ENCODE assay signal across 25 cellular contexts in genomic region chr3:178785961-178786360, GRCh38.
DNase-seq lines count a peak whose midpoint lies in the region; ATAC-seq, FAIRE-seq and TF ChIP-seq lines count a peak whose summit lies in the region.
"Had no signal": no experiment of that assay in that cellular context is flagged by ENCODE, and none has a peak within 500 bp of the region (broad histone marks: within the 10 kb centered on the region; RNA-seq: fewer than 3 reads in every experiment).

No MANE protein-coding gene starts in this region.

- H3K79me2 ChIP-seq in mammary epithelial cell (ENCODE audit: insufficient read depth, low read length) (no peaks in the 10 kb centered on the region), MM.1S (ENCODE audit: low read length) (no peaks in the 10 kb centered on the region)

- no peaks in the 10 kb centered on the region for H3K9me2 ChIP-seq in MM.1S (replicated peaks; ENCODE audit: insufficient read depth, low read length)

- no peaks in the 10 kb centered on the region for H3F3A ChIP-seq in MM.1S (ENCODE audit: insufficient read depth, low read length)

- POLR2A ChIA-PET in MCF 10A (lab: Yijun Ruan, JAX) = no interaction called here
- POLR2A ChIA-PET in activated CD8-positive, alpha-beta T cell treated with anti-CD3 and anti-CD28 coated beads, Interleukin-2, amount 10 ng/mL, durations not matched to agents 7 days and 5 days (lab: Charles Lee) = no interaction called here

- H3K27ac ChIP-seq in mammary epithelial cell (ENCODE audit: insufficient read depth, low read depth, low read length) (no peak overlapping the region), MM.1S (ENCODE audit: low read length) (no peak overlapping the region)
- H3K27ac ChIP-seq: 22Rv1 had no signal

- H2AFZ ChIP-seq in mammary epithelial cell (ENCODE audit: low read depth, low read length) (no peak overlapping the region), MM.1S (ENCODE audit: low read length) (no peak overlapping the region)

- H3K4me2 ChIP-seq in mammary epithelial cell (ENCODE audit: insufficient read depth, low read depth, low read length) = no peak overlapping the region
- H3K4me2 ChIP-seq in MM.1S (ENCODE audit: low read depth, low read length) = no peak overlapping the region

- H3K4me1 ChIP-seq in mammary epithelial cell (ENCODE audit: insufficient read depth, low read length) (peaks cover 7% of the 10 kb centered on the region), MM.1S (ENCODE audit: low read length) (no peaks in the 10 kb centered on the region)

- H3K4me1 Mint-ChIP-seq in MCF 10A (ENCODE audit: insufficient read depth, unreplicated experiment) = no peaks in the 10 kb centered on the region
- no peaks in the 10 kb centered on the region for H3K4me1 Mint-ChIP-seq in activated CD8-positive, alpha-beta T cell treated with anti-CD3 and anti-CD28 coated beads, Interleukin-2, amount 10 ng/mL, durations not matched to agents 7 days and 5 days (ENCODE audit: low read depth)
- H3K4me1 Mint-ChIP-seq in stimulated activated effector memory CD8-positive, alpha-beta T cell treated with anti-CD3 and anti-CD28 coated beads, Interleukin-12 subunit alpha, Interleukin-12 subunit beta, amount 100 ng/mL, for 72 hours = no peaks in the 10 kb centered on the region

- H3K9me3 ChIP-seq in mammary epithelial cell (replicated peaks; ENCODE audit: insufficient read depth, low read length) (no peaks in the 10 kb centered on the region), MM.1S (replicated peaks; ENCODE audit: insufficient read depth, low read length) (no peaks in the 10 kb centered on the region)

- FAIRE-seq in bronchial epithelial cell (lab: Jason Lieb, UNC) = no peak
- FAIRE-seq: GM19239 had no signal

- H3K9ac ChIP-seq in mammary epithelial cell (ENCODE audit: insufficient read depth, low read length) (no peak overlapping the region), MM.1S (ENCODE audit: low read length) (no peak overlapping the region)

- H3K27me3 ChIP-seq in mammary epithelial cell (ENCODE audit: insufficient read depth, low read length) (no peaks in the 10 kb centered on the region), bronchial epithelial cell (ENCODE audit: control insufficient read depth, insufficient read depth, low read length) (no peaks in the 10 kb centered on the region), MM.1S (replicated peaks; ENCODE audit: insufficient read depth, low read length) (no peaks in the 10 kb centered on the region)

- CTCF ChIA-PET in mammary epithelial cell (lab: Charles Lee; ENCODE audit: low non-redundant PET) (no interaction called here), MCF 10A (lab: Yijun Ruan, JAX) (no interaction called here)
- CTCF ChIA-PET in activated CD8-positive, alpha-beta T cell treated with anti-CD3 and anti-CD28 coated beads, Interleukin-2, amount 10 ng/mL, durations not matched to agents 7 days and 5 days (lab: Charles Lee) = no interaction called here

- no peak overlapping the region for H3K27ac Mint-ChIP-seq in MCF 10A (ENCODE audit: low read depth, unreplicated experiment)
- no peak overlapping the region for H3K27ac Mint-ChIP-seq in activated CD8-positive, alpha-beta T cell treated with anti-CD3 and anti-CD28 coated beads, Interleukin-2, amount 10 ng/mL, durations not matched to agents 7 days and 5 days
- H3K27ac Mint-ChIP-seq in stimulated activated effector memory CD8-positive, alpha-beta T cell treated with anti-CD3 and anti-CD28 coated beads, Interleukin-12 subunit alpha, Interleukin-12 subunit beta, amount 100 ng/mL, for 72 hours = no peak overlapping the region
- H3K27ac Mint-ChIP-seq: CD8-positive, alpha-beta T cell had no signal

- dilution Hi-C loops in mammary epithelial cell (cut with HindIII; ENCODE audit: low sequenced_read_pairs) = no loop called here

- no peak for ATAC-seq in activated CD8-positive, alpha-beta T cell treated with anti-CD3 and anti-CD28 coated beads, Interleukin-2, amount 10 ng/mL, durations not matched to agents 7 days and 5 days
- no peak for ATAC-seq in HG03097 (IDR thresholded peaks at IDR 0.05; ENCODE audit: low FRiP score, unreplicated experiment)
- ATAC-seq in stimulated activated effector memory CD8-positive, alpha-beta T cell treated with anti-CD3 and anti-CD28 coated beads, Interleukin-12 subunit alpha, Interleukin-12 subunit beta, amount 100 ng/mL, for 72 hours = no peak
- ATAC-seq: CD8-positive, alpha-beta T cell; HCT116; SK-N-SH treated with all-trans-retinoic acid at 6 μM for 48 hours had no signal

- H3K4me3 ChIP-seq in mammary epithelial cell (replicated peaks in 1 of 3; ENCODE audit: insufficient read depth in 1 of 3, low read depth in 2 of 3, low read length in 3 of 3) = no peak overlapping the region
- H3K4me3 ChIP-seq in bronchial epithelial cell (ENCODE audit: low read depth, low read length) = no peak overlapping the region
- no peak overlapping the region for H3K4me3 ChIP-seq in MM.1S (ENCODE audit: low read length)

- in situ Hi-C loops in mammary epithelial cell (cut with MboI; ENCODE audit: low sequenced_read_pairs in 2 of 2) = no loop called here

- BruUV-seq in mammary epithelial cell (replicated peaks; lab: Mats Ljungman, UMichigan) (no TSS peak), MCF 10A (replicated peaks; lab: Mats Ljungman, UMichigan) (no TSS peak)

- intact Hi-C loops in mammary epithelial cell (cut with micrococcal nuclease) (no loop called here), MCF 10A (cut with micrococcal nuclease) (no loop called here)

- no peak overlapping the region for H3K4me3 Mint-ChIP-seq in MCF 10A (ENCODE audit: unreplicated experiment)
- H3K4me3 Mint-ChIP-seq in activated CD8-positive, alpha-beta T cell treated with anti-CD3 and anti-CD28 coated beads, Interleukin-2, amount 10 ng/mL, durations not matched to agents 7 days and 5 days = no peak overlapping the region
- H3K4me3 Mint-ChIP-seq in stimulated activated effector memory CD8-positive, alpha-beta T cell treated with anti-CD3 and anti-CD28 coated beads, Interleukin-12 subunit alpha, Interleukin-12 subunit beta, amount 100 ng/mL, for 72 hours = no peak overlapping the region
- H3K4me3 Mint-ChIP-seq: CD8-positive, alpha-beta T cell had no signal

- TF ChIP-seq CTCF in mammary epithelial cell (conservative IDR thresholded peaks at IDR 0.05 in 1 of 2, IDR thresholded peaks at IDR 0.05 in 1 of 2; ENCODE audit: extremely low read depth in 1 of 2, insufficient read depth in 1 of 2, low read depth in 1 of 2, low read length in 2 of 2) (no peak), MCF 10A (IDR thresholded peaks at IDR 0.05; ENCODE audit: unreplicated experiment) (no peak), bronchial epithelial cell (IDR thresholded peaks at IDR 0.05; ENCODE audit: insufficient read depth, low read length, severe bottlenecking) (no peak), MM.1S (IDR thresholded peaks at IDR 0.05; ENCODE audit: low read length) (no peak)

- DNase-seq in mammary epithelial cell (peak; percentile 74), MCF 10A (ENCODE audit: unreplicated experiment) (no peak), bronchial epithelial cell (ENCODE audit: low read depth) (peak; percentile 14), kidney tubule cell (ENCODE audit: low spot score) (peak; percentile 45), MM.1S (no peak)
- DNase-seq in activated CD8-positive, alpha-beta T cell treated with anti-CD3 and anti-CD28 coated beads, Interleukin-2, amount 10 ng/mL, durations not matched to agents 7 days and 5 days = no peak
- no peak for DNase-seq in stimulated activated effector memory CD8-positive, alpha-beta T cell treated with anti-CD3 and anti-CD28 coated beads, Interleukin-12 subunit alpha, Interleukin-12 subunit beta, amount 100 ng/mL, for 72 hours (ENCODE audit: low spot score in 2 of 2)
- DNase-seq: ACHN; AML-193; C1 segment of cervical spinal cord; CD8-positive, alpha-beta T cell; GDM1; GOT3; Kasumi-1; NCI-H1105; NCI-H146; NCI-H2029; NCI-H2227 treated with DMSO at 0.1 percent for 48 hours; NCI-H510A; SIG-M5 had no signal

- H3K27me3 Mint-ChIP-seq in MCF 10A (ENCODE audit: insufficient read depth, unreplicated experiment) = no peaks in the 10 kb centered on the region
- H3K27me3 Mint-ChIP-seq in activated CD8-positive, alpha-beta T cell treated with anti-CD3 and anti-CD28 coated beads, Interleukin-2, amount 10 ng/mL, durations not matched to agents 7 days and 5 days (ENCODE audit: low read depth) = no peaks in the 10 kb centered on the region

- no peaks in the 10 kb centered on the region for H3K9me3 Mint-ChIP-seq in MCF 10A (ENCODE audit: unreplicated experiment)
- peaks cover 4% of the 10 kb centered on the region for H3K9me3 Mint-ChIP-seq in activated CD8-positive, alpha-beta T cell treated with anti-CD3 and anti-CD28 coated beads, Interleukin-2, amount 10 ng/mL, durations not matched to agents 7 days and 5 days (ENCODE audit: insufficient read depth)
- H3K9me3 Mint-ChIP-seq in stimulated activated effector memory CD8-positive, alpha-beta T cell treated with anti-CD3 and anti-CD28 coated beads, Interleukin-12 subunit alpha, Interleukin-12 subunit beta, amount 100 ng/mL, for 72 hours = no peaks in the 10 kb centered on the region

- H3K36me3 ChIP-seq in mammary epithelial cell (ENCODE audit: insufficient read depth, low read length) (no peaks in the 10 kb centered on the region), bronchial epithelial cell (ENCODE audit: control insufficient read depth, insufficient read depth, low read length) (no peaks in the 10 kb centered on the region), MM.1S (replicated peaks; ENCODE audit: insufficient read depth, low read length) (no peaks in the 10 kb centered on the region)

- H4K20me1 ChIP-seq in mammary epithelial cell (ENCODE audit: insufficient read depth, low read length) (no peaks in the 10 kb centered on the region), MM.1S (ENCODE audit: insufficient read depth, low read length) (no peaks in the 10 kb centered on the region)

- no peaks in the 10 kb centered on the region for H3K36me3 Mint-ChIP-seq in MCF 10A (ENCODE audit: insufficient read depth, unreplicated experiment)
- no peaks in the 10 kb centered on the region for H3K36me3 Mint-ChIP-seq in activated CD8-positive, alpha-beta T cell treated with anti-CD3 and anti-CD28 coated beads, Interleukin-2, amount 10 ng/mL, durations not matched to agents 7 days and 5 days (ENCODE audit: low read depth)
- no peaks in the 10 kb centered on the region for H3K36me3 Mint-ChIP-seq in stimulated activated effector memory CD8-positive, alpha-beta T cell treated with anti-CD3 and anti-CD28 coated beads, Interleukin-12 subunit alpha, Interleukin-12 subunit beta, amount 100 ng/mL, for 72 hours
- H3K36me3 Mint-ChIP-seq: CD8-positive, alpha-beta T cell had no signal

Comparison
In these comparisons a context has a peak if more than half of its experiments do, and no peak if none do; other contexts are left out.
1. DNase-seq: peak in mammary epithelial cell (single experiment), bronchial epithelial cell (single experiment) and kidney tubule cell (single experiment); none in MCF 10A (single experiment), activated CD8-positive, alpha-beta T cell treated with anti-CD3 and anti-CD28 coated beads, Interleukin-2, amount 10 ng/mL, durations not matched to agents 7 days and 5 days (single experiment), MM.1S (single experiment) and stimulated activated effector memory CD8-positive, alpha-beta T cell treated with anti-CD3 and anti-CD28 coated beads, Interleukin-12 subunit alpha, Interleukin-12 subunit beta, amount 100 ng/mL, for 72 hours (0 of 2).